Comparison of ENCODE assay signal across 22 cellular contexts in genomic region chr10:97456686-97457065, GRCh38. TPM values are rescaled to one million over a fixed set of nuclear protein-coding genes. Genes with fewer than 3 reads are reported as not detected.
A peak's percentile ranks its signal among the peaks of the same experiment; 100 is the strongest.
DNase-seq lines count a peak whose midpoint lies in the region; TF ChIP-seq lines count a peak whose summit lies in the region.
"Had no signal": no experiment of that assay in that cellular context is flagged by ENCODE, and none has a peak within 500 bp of the region (broad histone marks: within the 10 kb centered on the region; RNA-seq: fewer than 3 reads in every experiment).

No MANE protein-coding gene starts in this region.

- H3K4me3 ChIP-seq in Caco-2 (ENCODE audit: low read depth, low read length) (no peak overlapping the region), esophagus squamous epithelium (no peak overlapping the region)
- H3K4me3 ChIP-seq: BLaER1 treated with 17β-estradiol and CSF1 and Interleukin-3, amounts not matched to agents 10 nM and 100 nM; mucosa of descending colon; Peyer's patch; prostate gland; SJSA1; uterus had no signal

- no peaks in the 10 kb centered on the region for H3K27me3 Mint-ChIP-seq in activated naive CD4-positive, alpha-beta T cell treated with anti-CD3 and anti-CD28 coated beads for 36 hours (ENCODE audit: low read depth)
- H3K27me3 Mint-ChIP-seq in Caco-2 (ENCODE audit: insufficient read depth, unreplicated experiment) (no peaks in the 10 kb centered on the region), progenitor cell of endocrine pancreas (no peaks in the 10 kb centered on the region)
- no peaks in the 10 kb centered on the region for H3K27me3 Mint-ChIP-seq in activated naive CD8-positive, alpha-beta T cell treated with anti-CD3 and anti-CD28 coated beads for 36 hours

- H3K27me3 ChIP-seq in Caco-2 (replicated peaks; ENCODE audit: control insufficient read depth, insufficient read depth, low read length) (no peaks in the 10 kb centered on the region), esophagus squamous epithelium (no peaks in the 10 kb centered on the region)
- H3K27me3 ChIP-seq: BLaER1 treated with 17β-estradiol and CSF1 and Interleukin-3, amounts not matched to agents 10 nM and 100 nM; Peyer's patch; SJSA1; uterus had no signal

- H3K27ac ChIP-seq in esophagus squamous epithelium: no peak overlapping the region
- H3K27ac ChIP-seq: BLaER1 treated with 17β-estradiol and CSF1 and Interleukin-3, amounts not matched to agents 10 nM and 100 nM; Peyer's patch; prostate gland; SJSA1; uterus had no signal

- POLR2A ChIA-PET in Caco-2 (lab: Charles Lee): no interaction called here

- TF ChIP-seq POLR2A in erythroblast (IDR thresholded peaks at IDR 0.05; ENCODE audit: low read length) (no peak), esophagus squamous epithelium (IDR thresholded peaks at IDR 0.05) (no peak)

- peaks cover 27% of the 10 kb centered on the region for H3K4me1 Mint-ChIP-seq in activated naive CD4-positive, alpha-beta T cell treated with anti-CD3 and anti-CD28 coated beads for 36 hours (ENCODE audit: low read depth)
- no peaks in the 10 kb centered on the region for H3K4me1 Mint-ChIP-seq in Caco-2 (ENCODE audit: low read depth, unreplicated experiment)
- H3K4me1 Mint-ChIP-seq in activated naive CD8-positive, alpha-beta T cell treated with anti-CD3 and anti-CD28 coated beads for 36 hours: peaks cover 37% of the 10 kb centered on the region
- no peaks in the 10 kb centered on the region for H3K4me1 Mint-ChIP-seq in progenitor cell of endocrine pancreas (ENCODE audit: low read depth)
- H3K4me1 Mint-ChIP-seq: endodermal cell, neural crest cell had no signal

- CTCF ChIA-PET in activated naive CD4-positive, alpha-beta T cell treated with anti-CD3 and anti-CD28 coated beads for 36 hours (lab: Charles Lee): interaction anchor here (0.7 to 1.4 kb wide), 4 partner anchors 32 to 97 kb away, joined by 3 to 7 read pairs (median 4); no protein-coding TSS in a partner anchor
- CTCF ChIA-PET in Caco-2 (lab: Charles Lee): no interaction called here

- H3K4me1 ChIP-seq in Caco-2: no peaks in the 10 kb centered on the region
- H3K4me1 ChIP-seq in esophagus squamous epithelium: peaks cover 0 to 28% (median 2%) of the 10 kb centered on the region in 3 donors
- H3K4me1 ChIP-seq: Peyer's patch, prostate gland, SJSA1, uterus had no signal

- no TSS peak for BruUV-seq in Caco-2 (replicated peaks; lab: Mats Ljungman, UMichigan)

- 64 to 78% methylated on average over 1 to 2 of the region's 3 CpGs for WGBS in esophagus squamous epithelium, 2 donors

- intact Hi-C loops in activated naive CD4-positive, alpha-beta T cell treated with anti-CD3 and anti-CD28 coated beads for 36 hours (cut with micrococcal nuclease): no loop called here
- intact Hi-C loops in Caco-2 (cut with micrococcal nuclease; ENCODE audit: unreplicated experiment): no loop called here
- intact Hi-C loops in esophagus squamous epithelium (cut with DNase I): no loop called here

- DNase-seq in activated naive CD4-positive, alpha-beta T cell treated with anti-CD3 and anti-CD28 coated beads for 36 hours: no peak
- no peak for DNase-seq in activated naive CD4-positive, alpha-beta T cell treated with anti-CD3 and anti-CD28 coated beads, Interleukin-2, amount 50 U/mL, for 16 hours
- DNase-seq in Caco-2 (no peak), progenitor cell of endocrine pancreas (ENCODE audit: low spot score, unreplicated experiment) (no peak), erythroblast (lab: John Stamatoyannopoulos, UW) (no peak), esophagus squamous epithelium (lab: John Stamatoyannopoulos, UW) (no peak), DMS53 treated with DMSO at 0.1 percent for 48 hours (lab: John Stamatoyannopoulos, UW; ENCODE audit: unreplicated experiment) (no peak)
- DNase-seq in activated naive CD8-positive, alpha-beta T cell treated with anti-CD3 and anti-CD28 coated beads for 36 hours: no peak
- DNase-seq: amygdala, cortex of kidney, EL, endodermal cell, mucosa of descending colon, NCI-H1694 treated with DMSO at 0.1 percent for 48 hours, NCI-H69, Peyer's patch, T-helper 1 cell, uterus had no signal

- no peaks in the 10 kb centered on the region for H3K9me3 ChIP-seq in Caco-2
- no peaks in the 10 kb centered on the region for H3K9me3 ChIP-seq in esophagus squamous epithelium
- H3K9me3 ChIP-seq: BLaER1 treated with 17β-estradiol and CSF1 and Interleukin-3, amounts not matched to agents 10 nM and 100 nM; mucosa of descending colon; Peyer's patch; prostate gland; SJSA1; uterus had no signal

- H3K36me3 ChIP-seq in Caco-2 (ENCODE audit: control insufficient read depth, insufficient read depth, low read length) (peaks cover 8% of the 10 kb centered on the region), esophagus squamous epithelium (peaks cover 38 to 99% (median 56%) of the 10 kb centered on the region in 3 donors)
- H3K36me3 ChIP-seq: uterus had no signal

- no peak for TF ChIP-seq CTCF in Caco-2 (IDR thresholded peaks at IDR 0.05; ENCODE audit: insufficient read depth in 1 of 2, low read depth in 1 of 2, low read length in 1 of 2, severe bottlenecking in 1 of 2, unreplicated experiment in 1 of 2)
- no peak for TF ChIP-seq CTCF in progenitor cell of endocrine pancreas (IDR thresholded peaks at IDR 0.05; ENCODE audit: unreplicated experiment)
- no peak for TF ChIP-seq CTCF in esophagus squamous epithelium (IDR thresholded peaks at IDR 0.05)

- no peak overlapping the region for H3K4me3 Mint-ChIP-seq in activated naive CD4-positive, alpha-beta T cell treated with anti-CD3 and anti-CD28 coated beads for 36 hours
- H3K4me3 Mint-ChIP-seq in Caco-2 (ENCODE audit: unreplicated experiment): no peak overlapping the region
- no peak overlapping the region for H3K4me3 Mint-ChIP-seq in activated naive CD8-positive, alpha-beta T cell treated with anti-CD3 and anti-CD28 coated beads for 36 hours
- no peak overlapping the region for H3K4me3 Mint-ChIP-seq in progenitor cell of endocrine pancreas (ENCODE audit: low read depth)
- H3K4me3 Mint-ChIP-seq: endodermal cell, neural crest cell had no signal

- no peaks in the 10 kb centered on the region for H3K9me3 Mint-ChIP-seq in activated naive CD4-positive, alpha-beta T cell treated with anti-CD3 and anti-CD28 coated beads for 36 hours
- no peaks in the 10 kb centered on the region for H3K9me3 Mint-ChIP-seq in Caco-2 (ENCODE audit: unreplicated experiment)
- H3K9me3 Mint-ChIP-seq in activated naive CD8-positive, alpha-beta T cell treated with anti-CD3 and anti-CD28 coated beads for 36 hours: no peaks in the 10 kb centered on the region
- H3K9me3 Mint-ChIP-seq in progenitor cell of endocrine pancreas (ENCODE audit: low read depth): no peaks in the 10 kb centered on the region
- H3K9me3 Mint-ChIP-seq: endodermal cell, neural crest cell had no signal

- H3K27ac Mint-ChIP-seq in activated naive CD4-positive, alpha-beta T cell treated with anti-CD3 and anti-CD28 coated beads for 36 hours: peak overlapping the region; percentile 96
- H3K27ac Mint-ChIP-seq in Caco-2 (ENCODE audit: unreplicated experiment): peak overlapping the region; percentile 39
- peak overlapping the region; percentile 89 for H3K27ac Mint-ChIP-seq in activated naive CD8-positive, alpha-beta T cell treated with anti-CD3 and anti-CD28 coated beads for 36 hours
- peak overlapping the region; percentile 10 for H3K27ac Mint-ChIP-seq in progenitor cell of endocrine pancreas
- H3K27ac Mint-ChIP-seq: endodermal cell had no signal

- peaks cover 52% of the 10 kb centered on the region for H3K36me3 Mint-ChIP-seq in activated naive CD4-positive, alpha-beta T cell treated with anti-CD3 and anti-CD28 coated beads for 36 hours (ENCODE audit: low read depth)
- H3K36me3 Mint-ChIP-seq in Caco-2 (ENCODE audit: insufficient read depth, unreplicated experiment): peaks cover 84% of the 10 kb centered on the region
- peaks cover 40% of the 10 kb centered on the region for H3K36me3 Mint-ChIP-seq in activated naive CD8-positive, alpha-beta T cell treated with anti-CD3 and anti-CD28 coated beads for 36 hours
- H3K36me3 Mint-ChIP-seq in progenitor cell of endocrine pancreas (ENCODE audit: insufficient read depth): peaks cover 25% of the 10 kb centered on the region

RNA-seq across cellular contexts. Expression of gene ZDHHC16, which starts 10.7 kb away (rescaled TPM):
- total RNA-seq in activated naive CD4-positive, alpha-beta T cell treated with anti-CD3 and anti-CD28 coated beads for 36 hours: 10 to 100 TPM; 20.7 to 26.5 TPM
- total RNA-seq in Caco-2 (2022) (43.5 and 48.3 TPM in 2 replicates), progenitor cell of endocrine pancreas (59.6 and 64.9 TPM in 2 replicates), esophagus squamous epithelium (10 to 100 TPM; 17.0 to 36.9 (median 28.2) TPM)
- 10 to 100 TPM; 37.5 to 42.2 TPM for total RNA-seq in activated naive CD8-positive, alpha-beta T cell treated with anti-CD3 and anti-CD28 coated beads for 36 hours

RNA-seq across cellular contexts. Expression of gene EXOSC1, which starts 10.9 kb away (rescaled TPM):
- total RNA-seq in activated naive CD4-positive, alpha-beta T cell treated with anti-CD3 and anti-CD28 coated beads for 36 hours: 10 to 100 TPM; 54.9 to 64.0 TPM
- 77.5 and 84.7 TPM in 2 replicates for total RNA-seq in Caco-2 (2022)
- total RNA-seq in activated naive CD8-positive, alpha-beta T cell treated with anti-CD3 and anti-CD28 coated beads for 36 hours: 10 to 100 TPM; 48.4 to 53.7 TPM
- total RNA-seq in progenitor cell of endocrine pancreas: 38.0 and 41.5 TPM in 2 replicates
- 10 to 100 TPM; 12.4 to 44.8 (median 24.7) TPM for total RNA-seq in esophagus squamous epithelium

RNA-seq across cellular contexts. Expression of gene PGAM1, which starts 30.7 kb away (rescaled TPM):
- total RNA-seq in activated naive CD4-positive, alpha-beta T cell treated with anti-CD3 and anti-CD28 coated beads for 36 hours: 1,000 to 10,000 TPM; 1,371 to 1,393 TPM
- 412 and 462 TPM in 2 replicates for total RNA-seq in Caco-2 (2022)
- total RNA-seq in activated naive CD8-positive, alpha-beta T cell treated with anti-CD3 and anti-CD28 coated beads for 36 hours: 100 to 1,000 TPM; 933 to 982 TPM
- 130 and 137 TPM in 2 replicates for total RNA-seq in progenitor cell of endocrine pancreas
- 100 to 1,000 TPM; 310 to 700 (median 514) TPM for total RNA-seq in esophagus squamous epithelium

RNA-seq across cellular contexts. Expression of gene MMS19, which starts 41.5 kb away (rescaled TPM):
- 10 to 100 TPM; 95.0 to 95.6 TPM for total RNA-seq in activated naive CD4-positive, alpha-beta T cell treated with anti-CD3 and anti-CD28 coated beads for 36 hours
- total RNA-seq in Caco-2 (2022): 105 and 112 TPM in 2 replicates
- total RNA-seq in activated naive CD8-positive, alpha-beta T cell treated with anti-CD3 and anti-CD28 coated beads for 36 hours: 10 to 100 TPM; 96.2 to 97.0 TPM
- total RNA-seq in progenitor cell of endocrine pancreas: 80.6 and 82.1 TPM in 2 replicates
- total RNA-seq in esophagus squamous epithelium: 10 to 100 TPM; 57.7 to 93.3 (median 65.1) TPM

RNA-seq across cellular contexts. Expression of gene UBTD1, which starts 42.0 kb away (rescaled TPM):
- 1 to 10 TPM in 1 of 2 experiments, under 1 TPM in 1; 0.86 to 1.3 TPM for total RNA-seq in activated naive CD4-positive, alpha-beta T cell treated with anti-CD3 and anti-CD28 coated beads for 36 hours
- total RNA-seq in Caco-2 (2022) (11.4 and 11.7 TPM in 2 replicates), progenitor cell of endocrine pancreas (9.0 and 9.2 TPM in 2 replicates), esophagus squamous epithelium (1 to 10 TPM; 4.3 to 8.5 (median 5.8) TPM)
- 1 to 10 TPM in 1 of 2 experiments, under 1 TPM in 1; 0.99 to 1.3 TPM for total RNA-seq in activated naive CD8-positive, alpha-beta T cell treated with anti-CD3 and anti-CD28 coated beads for 36 hours

Comparison
In these comparisons a context has a peak if more than half of its experiments do, and no peak if none do; other contexts are left out.
1. H3K27ac Mint-ChIP-seq: peak in every context shown above with its lines; median percentile 96 in activated naive CD4-positive, alpha-beta T cell treated with anti-CD3 and anti-CD28 coated beads for 36 hours; 89 in activated naive CD8-positive, alpha-beta T cell treated with anti-CD3 and anti-CD28 coated beads for 36 hours; 39 in Caco-2; 10 in progenitor cell of endocrine pancreas.